Comparison of ENCODE assay signal across 11 cellular contexts in the genomic region with DNA sequence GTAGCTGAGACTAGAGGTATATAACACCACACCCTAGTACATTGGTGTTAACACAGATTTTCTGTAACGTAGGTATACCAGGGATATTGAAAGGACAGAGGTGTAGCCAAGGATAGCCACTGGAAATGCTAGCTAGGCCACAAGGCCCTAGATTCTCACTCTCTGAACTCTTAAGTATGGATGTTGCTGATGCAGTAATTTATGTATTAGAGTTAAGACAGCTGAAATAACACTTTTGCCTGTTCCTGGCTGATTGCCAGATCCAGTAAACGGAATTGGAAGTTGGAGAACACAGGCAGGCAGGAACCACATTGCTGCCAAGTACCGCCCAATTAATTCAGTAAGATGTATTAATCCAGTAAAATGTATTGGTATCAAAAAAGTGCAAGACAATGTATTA. TPM values are rescaled to one million over a fixed set of nuclear protein-coding genes. Genes with fewer than 3 reads are reported as not detected.
DNase-seq lines count a peak whose midpoint lies in the region; ATAC-seq and TF ChIP-seq lines count a peak whose summit lies in the region.
"Had no signal": no experiment of that assay in that cellular context is flagged by ENCODE, and none has a peak within 500 bp of the region (broad histone marks: within the 10 kb centered on the region; RNA-seq: fewer than 3 reads in every experiment).

No MANE protein-coding gene starts in this region.

- ATAC-seq in CD8-positive, alpha-beta T cell: no peak
- no peak for ATAC-seq in HG02970 (IDR thresholded peaks at IDR 0.05; ENCODE audit: low FRiP score, unreplicated experiment)
- no peak for ATAC-seq in stimulated activated memory B cell treated with anti-CD40 and anti-IgM and Interleukin-4, amounts not matched to agents 10 μg/mL and 1 μg/mL and 100 μg/mL, for 72 hours

- no peaks in the 10 kb centered on the region for H3K9me3 Mint-ChIP-seq in CD8-positive, alpha-beta T cell
- no peaks in the 10 kb centered on the region for H3K9me3 Mint-ChIP-seq in neural progenitor cell
- H3K9me3 Mint-ChIP-seq in stimulated activated memory B cell treated with anti-CD40 and anti-IgM and Interleukin-4, amounts not matched to agents 10 μg/mL and 1 μg/mL and 100 μg/mL, for 72 hours: no peaks in the 10 kb centered on the region
- H3K9me3 Mint-ChIP-seq in activated CD4-positive, alpha-beta T cell treated with anti-CD3 and anti-CD28 coated beads, Interleukin-2, amount 10 ng/mL, durations not matched to agents 24 days and 14 days: no peaks in the 10 kb centered on the region

- no peaks in the 10 kb centered on the region for H3K27me3 ChIP-seq in CD8-positive, alpha-beta T cell (ENCODE audit: insufficient read depth, low read length)
- H3K27me3 ChIP-seq in MM.1S (replicated peaks; ENCODE audit: insufficient read depth, low read length): no peaks in the 10 kb centered on the region
- H3K27me3 ChIP-seq in duodenal mucosa (ENCODE audit: control insufficient read depth in 1 of 2, insufficient read depth in 2 of 2, low read length in 2 of 2): no peaks in the 10 kb centered on the region
- no peaks in the 10 kb centered on the region for H3K27me3 ChIP-seq in neural progenitor cell

- intact Hi-C loops in CD8-positive, alpha-beta T cell (cut with DNase I, micrococcal nuclease): loop anchor here in 1 of 2 experiments (2.0 to 5.0 kb wide), 3 partner anchors 50 to 1211 kb away; partner anchors contain the start of genes CCDC136 and UBE2H
- intact Hi-C loops in activated CD4-positive, alpha-beta T cell treated with anti-CD3 and anti-CD28 coated beads, Interleukin-2, amount 10 ng/mL, durations not matched to agents 24 days and 14 days (cut with micrococcal nuclease): no loop called here

- no peak overlapping the region for H3K9ac ChIP-seq in MM.1S (ENCODE audit: low read length)
- no peak overlapping the region for H3K9ac ChIP-seq in duodenal mucosa (ENCODE audit: low read depth in 1 of 2, low read length in 2 of 2)
- H3K9ac ChIP-seq in neural progenitor cell: peak overlapping the region; percentile 22

- H4K20me1 ChIP-seq in MM.1S (ENCODE audit: insufficient read depth, low read length): peaks cover 45% of the 10 kb centered on the region
- peaks cover 59% of the 10 kb centered on the region for H4K20me1 ChIP-seq in neural progenitor cell (ENCODE audit: low read depth)

- H3K4me1 ChIP-seq in CD8-positive, alpha-beta T cell (ENCODE audit: insufficient read depth, low read length): peaks cover 18% of the 10 kb centered on the region
- peaks cover 16% of the 10 kb centered on the region for H3K4me1 ChIP-seq in MM.1S (ENCODE audit: low read length)
- H3K4me1 ChIP-seq in duodenal mucosa (ENCODE audit: control insufficient read depth in 1 of 2, insufficient read depth in 2 of 2, low read length in 2 of 2): peaks cover 19 to 40% of the 10 kb centered on the region in 2 donors
- peaks cover 21% of the 10 kb centered on the region for H3K4me1 ChIP-seq in neural progenitor cell

- TF ChIP-seq CTCF in CD8-positive, alpha-beta T cell (IDR thresholded peaks at IDR 0.05): no peak
- TF ChIP-seq CTCF in MM.1S (IDR thresholded peaks at IDR 0.05; ENCODE audit: low read length) (no peak), neural progenitor cell (IDR thresholded peaks at IDR 0.05) (no peak)

- H2AFZ ChIP-seq in MM.1S (ENCODE audit: low read length): no peak overlapping the region
- no peak overlapping the region for H2AFZ ChIP-seq in neural progenitor cell (replicated peaks)

- CTCF ChIA-PET in CD8-positive, alpha-beta T cell (lab: Charles Lee): interaction anchor here (0.9 to 1.9 kb wide), 3 partner anchors 10 to 143 kb away, joined by 3 to 4 read pairs (median 3); no protein-coding TSS in a partner anchor

- no peak overlapping the region for H3K27ac ChIP-seq in CD8-positive, alpha-beta T cell (ENCODE audit: low read depth, low read length)
- no peak overlapping the region for H3K27ac ChIP-seq in MM.1S (ENCODE audit: low read length)
- no peak overlapping the region for H3K27ac ChIP-seq in duodenal mucosa (ENCODE audit: low read depth, low read length)
- no peak overlapping the region for H3K27ac ChIP-seq in neural progenitor cell

- H3F3A ChIP-seq in MM.1S (ENCODE audit: insufficient read depth, low read length) (peaks cover 4% of the 10 kb centered on the region; the same call in 1 of the 2 replicates), neural progenitor cell (ENCODE audit: low read depth) (peaks cover 14% of the 10 kb centered on the region)

- no peak overlapping the region for H3K4me3 Mint-ChIP-seq in CD8-positive, alpha-beta T cell
- no peak overlapping the region for H3K4me3 Mint-ChIP-seq in neural progenitor cell
- H3K4me3 Mint-ChIP-seq in stimulated activated memory B cell treated with anti-CD40 and anti-IgM and Interleukin-4, amounts not matched to agents 10 μg/mL and 1 μg/mL and 100 μg/mL, for 72 hours: no peak overlapping the region
- H3K4me3 Mint-ChIP-seq in activated CD4-positive, alpha-beta T cell treated with anti-CD3 and anti-CD28 coated beads, Interleukin-2, amount 10 ng/mL, durations not matched to agents 24 days and 14 days: no peak overlapping the region

- H3K27ac Mint-ChIP-seq in CD8-positive, alpha-beta T cell: peak overlapping the region; percentile 10
- no peak overlapping the region for H3K27ac Mint-ChIP-seq in neural progenitor cell
- no peak overlapping the region for H3K27ac Mint-ChIP-seq in stimulated activated memory B cell treated with anti-CD40 and anti-IgM and Interleukin-4, amounts not matched to agents 10 μg/mL and 1 μg/mL and 100 μg/mL, for 72 hours
- no peak overlapping the region for H3K27ac Mint-ChIP-seq in activated CD4-positive, alpha-beta T cell treated with anti-CD3 and anti-CD28 coated beads, Interleukin-2, amount 10 ng/mL, durations not matched to agents 24 days and 14 days

- H3K4me2 ChIP-seq in MM.1S (ENCODE audit: low read depth, low read length) (peak overlapping the region; percentile 68), neural progenitor cell (peak overlapping the region; percentile 95)

- H3K36me3 Mint-ChIP-seq in CD8-positive, alpha-beta T cell: peaks cover 18% of the 10 kb centered on the region
- H3K36me3 Mint-ChIP-seq in neural progenitor cell: peaks cover 13% of the 10 kb centered on the region
- no peaks in the 10 kb centered on the region for H3K36me3 Mint-ChIP-seq in stimulated activated memory B cell treated with anti-CD40 and anti-IgM and Interleukin-4, amounts not matched to agents 10 μg/mL and 1 μg/mL and 100 μg/mL, for 72 hours
- H3K36me3 Mint-ChIP-seq in activated CD4-positive, alpha-beta T cell treated with anti-CD3 and anti-CD28 coated beads, Interleukin-2, amount 10 ng/mL, durations not matched to agents 24 days and 14 days (ENCODE audit: low read depth): peaks cover 8% of the 10 kb centered on the region

- H3K79me2 ChIP-seq in MM.1S (ENCODE audit: low read length): peaks cover 69% of the 10 kb centered on the region
- H3K79me2 ChIP-seq in neural progenitor cell (ENCODE audit: low read depth): peaks cover 68% of the 10 kb centered on the region

- no peak for DNase-seq in CD8-positive, alpha-beta T cell
- DNase-seq in MM.1S (no peak), neural progenitor cell (ENCODE audit: low spot score) (no peak), iPS-NIHi11 (ENCODE audit: low spot score) (no peak)
- DNase-seq in activated CD4-positive, alpha-beta T cell treated with anti-CD3 and anti-CD28 coated beads, Interleukin-2, amount 10 ng/mL, durations not matched to agents 24 days and 14 days: no peak
- DNase-seq: activated CD4-positive, alpha-beta T cell treated with anti-CD3 and anti-CD28 coated beads, Interleukin-2, amount 50 U/mL, for 1 hour; effector memory CD4-positive, alpha-beta T cell; NCI-H2029 treated with DMSO at 0.1 percent for 48 hours had no signal

- no peaks in the 10 kb centered on the region for H3K36me3 ChIP-seq in CD8-positive, alpha-beta T cell (ENCODE audit: insufficient read depth, low read length)
- H3K36me3 ChIP-seq in MM.1S (replicated peaks; ENCODE audit: insufficient read depth, low read length): no peaks in the 10 kb centered on the region
- H3K36me3 ChIP-seq in duodenal mucosa (ENCODE audit: control insufficient read depth in 1 of 2, insufficient read depth in 2 of 2, low read length in 2 of 2): no peaks in the 10 kb centered on the region
- H3K36me3 ChIP-seq in neural progenitor cell: no peaks in the 10 kb centered on the region

- peaks cover 56% of the 10 kb centered on the region for H3K4me1 Mint-ChIP-seq in CD8-positive, alpha-beta T cell (ENCODE audit: low read depth)
- H3K4me1 Mint-ChIP-seq in neural progenitor cell: peaks cover 22% of the 10 kb centered on the region
- peaks cover 50% of the 10 kb centered on the region for H3K4me1 Mint-ChIP-seq in stimulated activated memory B cell treated with anti-CD40 and anti-IgM and Interleukin-4, amounts not matched to agents 10 μg/mL and 1 μg/mL and 100 μg/mL, for 72 hours
- peaks cover 33% of the 10 kb centered on the region for H3K4me1 Mint-ChIP-seq in activated CD4-positive, alpha-beta T cell treated with anti-CD3 and anti-CD28 coated beads, Interleukin-2, amount 10 ng/mL, durations not matched to agents 24 days and 14 days

- no peaks in the 10 kb centered on the region for H3K9me3 ChIP-seq in CD8-positive, alpha-beta T cell (ENCODE audit: low read length)
- no peaks in the 10 kb centered on the region for H3K9me3 ChIP-seq in MM.1S (replicated peaks; ENCODE audit: insufficient read depth, low read length)
- no peaks in the 10 kb centered on the region for H3K9me3 ChIP-seq in duodenal mucosa (ENCODE audit: control insufficient read depth in 1 of 2, low read length in 2 of 2)
- no peaks in the 10 kb centered on the region for H3K9me3 ChIP-seq in neural progenitor cell (ENCODE audit: low read depth)

- H3K4me3 ChIP-seq in CD8-positive, alpha-beta T cell (ENCODE audit: low read depth, low read length): no peak overlapping the region
- H3K4me3 ChIP-seq in MM.1S (ENCODE audit: low read length) (0 out of 2 replicates have a peak overlapping the region, but pooled peaks have one; percentile 94), duodenal mucosa (ENCODE audit: low read depth in 1 of 2, low read length in 2 of 2) (peak overlapping the region; percentile 5 to 92), neural progenitor cell (peak overlapping the region; percentile 83)

- no peaks in the 10 kb centered on the region for H3K9me2 ChIP-seq in MM.1S (replicated peaks; ENCODE audit: insufficient read depth, low read length)

- POLR2A ChIA-PET in CD8-positive, alpha-beta T cell (lab: Charles Lee): interaction anchor here (0.9 to 2.7 kb wide), 4 partner anchors 9 to 122 kb away, joined by 3 to 12 read pairs (median 4); partner anchors contain the start of gene ATP6V1F

- H3K27me3 Mint-ChIP-seq in CD8-positive, alpha-beta T cell (ENCODE audit: low read depth): no peaks in the 10 kb centered on the region
- peaks cover 4% of the 10 kb centered on the region for H3K27me3 Mint-ChIP-seq in neural progenitor cell (ENCODE audit: insufficient read depth, low read depth)
- H3K27me3 Mint-ChIP-seq in stimulated activated memory B cell treated with anti-CD40 and anti-IgM and Interleukin-4, amounts not matched to agents 10 μg/mL and 1 μg/mL and 100 μg/mL, for 72 hours: no peaks in the 10 kb centered on the region
- H3K27me3 Mint-ChIP-seq in activated CD4-positive, alpha-beta T cell treated with anti-CD3 and anti-CD28 coated beads, Interleukin-2, amount 10 ng/mL, durations not matched to agents 24 days and 14 days: no peaks in the 10 kb centered on the region

RNA-seq across cellular contexts. Expression of gene CALU, which starts 1.8 kb away (rescaled TPM):
- total RNA-seq in CD8-positive, alpha-beta T cell: 10 to 100 TPM; 29.9 to 31.9 TPM
- total RNA-seq in neural progenitor cell (ENCODE audit: low replicate concordance): 176 and 234 TPM in 2 replicates
- total RNA-seq in activated CD4-positive, alpha-beta T cell treated with anti-CD3 and anti-CD28 coated beads, Interleukin-2, amount 10 ng/mL, durations not matched to agents 24 days and 14 days: 56.2 and 57.2 TPM in 2 replicates

RNA-seq across cellular contexts. Expression of gene OPN1SW, which starts 34.6 kb away (rescaled TPM):
- not detected for total RNA-seq in CD8-positive, alpha-beta T cell
- 0.46 TPM in 1 of 2 replicates, not detected in the other for total RNA-seq in neural progenitor cell (ENCODE audit: low replicate concordance)
- not detected in 2 replicates for total RNA-seq in activated CD4-positive, alpha-beta T cell treated with anti-CD3 and anti-CD28 coated beads, Interleukin-2, amount 10 ng/mL, durations not matched to agents 24 days and 14 days

RNA-seq across cellular contexts. Expression of gene CCDC136, which starts 50.8 kb away (rescaled TPM):
- 1 to 10 TPM; 4.8 to 5.8 TPM for total RNA-seq in CD8-positive, alpha-beta T cell
- total RNA-seq in neural progenitor cell (ENCODE audit: low replicate concordance): 93.6 and 115 TPM in 2 replicates
- 9.2 and 10.6 TPM in 2 replicates for total RNA-seq in activated CD4-positive, alpha-beta T cell treated with anti-CD3 and anti-CD28 coated beads, Interleukin-2, amount 10 ng/mL, durations not matched to agents 24 days and 14 days
